ENCODE assay signal across 22 cellular contexts in the genomic region with DNA sequence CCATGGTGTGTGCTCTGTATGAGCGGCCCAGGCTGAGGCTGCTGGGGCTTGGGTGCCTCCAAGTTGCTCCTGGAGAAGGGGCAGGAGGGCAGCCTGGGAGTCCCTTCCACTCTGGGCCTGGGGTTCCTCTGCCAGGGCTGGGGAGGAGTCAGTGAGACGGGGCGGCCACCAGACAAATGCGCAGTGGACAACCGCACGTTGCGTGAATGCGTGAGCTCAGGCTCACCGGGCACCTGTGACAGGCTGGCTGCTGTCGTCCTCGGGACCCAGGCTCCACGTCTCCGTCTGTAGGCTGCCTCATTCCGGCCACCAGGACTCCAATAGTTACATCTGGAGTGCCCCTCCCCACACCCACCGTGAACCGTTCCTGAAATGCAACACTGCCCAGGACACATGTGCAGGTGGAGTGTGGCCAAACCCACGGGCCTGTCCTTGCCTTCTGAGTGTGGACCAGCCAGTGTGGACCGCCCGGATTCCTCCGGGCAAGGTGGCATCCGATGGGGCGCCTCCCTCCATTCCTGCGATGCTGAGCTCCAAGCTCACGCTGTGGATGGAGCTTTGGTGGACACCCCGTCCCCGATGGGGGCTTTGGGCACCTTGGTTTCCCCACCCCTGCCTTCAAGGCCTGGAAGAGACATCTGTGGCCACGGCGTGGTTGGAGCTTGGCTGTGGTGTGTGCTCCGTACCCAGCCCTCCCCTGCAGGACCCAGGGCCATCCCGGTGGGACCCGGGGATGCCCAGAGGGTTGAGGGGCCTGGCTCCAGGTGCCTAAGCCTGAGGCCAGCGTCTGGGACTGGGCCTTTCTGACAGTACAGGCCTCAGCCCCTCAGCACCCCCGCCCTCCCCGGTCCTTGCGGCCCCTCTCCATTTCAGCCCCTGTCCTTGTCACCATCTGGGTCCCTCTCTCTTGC.
"Had no signal": no experiment of that assay in that cellular context is flagged by ENCODE, and none has a peak within 500 bp of the region (broad histone marks: within the 10 kb centered on the region; RNA-seq: fewer than 3 reads in every experiment).

No MANE protein-coding gene starts in this region.

- H3K4me3 ChIP-seq: gastrocnemius medialis, heart left ventricle, skin epidermis, vagina had no signal

- H3K36me3 ChIP-seq: gastrocnemius medialis, heart left ventricle, vagina had no signal

- H3K9me3 Mint-ChIP-seq: activated CD4-positive, alpha-beta memory T cell treated with anti-CD3 and anti-CD28 coated beads, Interleukin-2, amount 10 ng/mL, durations not matched to agents 7 days and 5 days; activated naive CD4-positive, alpha-beta T cell treated with anti-CD3 and anti-CD28 coated beads for 36 hours; activated naive CD8-positive, alpha-beta T cell treated with anti-CD3 and anti-CD28 coated beads, Interleukin-2, amount 50 U/mL, for 24 hours; activated T-helper 17 cell treated with anti-CD3 and anti-CD28 coated beads, Interleukin-2, amount 50 U/mL, for 72 hours; nephron; stimulated activated naive CD8-positive, alpha-beta T cell treated with anti-CD3 and anti-CD28 coated beads, Interleukin-15, amount 100 ng/mL, for 72 hours had no signal

- H3K4me3 Mint-ChIP-seq: activated CD4-positive, alpha-beta memory T cell treated with anti-CD3 and anti-CD28 coated beads, Interleukin-2, amount 10 ng/mL, durations not matched to agents 7 days and 5 days; activated naive CD4-positive, alpha-beta T cell treated with anti-CD3 and anti-CD28 coated beads for 36 hours; activated naive CD8-positive, alpha-beta T cell treated with anti-CD3 and anti-CD28 coated beads, Interleukin-2, amount 50 U/mL, for 24 hours; activated T-helper 17 cell treated with anti-CD3 and anti-CD28 coated beads, Interleukin-2, amount 50 U/mL, for 72 hours; nephron; stimulated activated naive CD8-positive, alpha-beta T cell treated with anti-CD3 and anti-CD28 coated beads, Interleukin-15, amount 100 ng/mL, for 72 hours had no signal

- DNase-seq: activated CD4-positive, alpha-beta memory T cell treated with anti-CD3 and anti-CD28 coated beads, Interleukin-2, amount 10 ng/mL, durations not matched to agents 7 days and 5 days; activated CD4-positive, alpha-beta T cell treated with anti-CD3 and anti-CD28 coated beads for 48 hours; activated CD4-positive, CD25-positive, alpha-beta regulatory T cell; activated naive CD4-positive, alpha-beta T cell treated with anti-CD3 and anti-CD28 coated beads for 36 hours; activated naive CD8-positive, alpha-beta T cell treated with anti-CD3 and anti-CD28 coated beads, Interleukin-2, amount 50 U/mL, for 24 hours; activated T-cell treated with anti-CD3 and anti-CD28 coated beads, Interleukin-2, amount 50 U/mL, for 1 hour; anterior cingulate cortex; cortex of kidney; effector CD4-positive, alpha-beta T cell; occipital lobe; stimulated activated CD4-positive, alpha-beta T cell treated with anti-CD3 and anti-CD28 coated beads, Interleukin-15, amount 100 ng/mL, for 24 hours; stimulated activated CD4-positive, alpha-beta T cell treated with anti-CD3 and anti-CD28 coated beads, Interleukin-2, amount 100 ng/mL, for 48 hours; stimulated activated naive CD8-positive, alpha-beta T cell treated with anti-CD3 and anti-CD28 coated beads, Interleukin-15, amount 100 ng/mL, for 72 hours; T1000; trophoblast cell had no signal

- ATAC-seq: activated naive CD8-positive, alpha-beta T cell treated with anti-CD3 and anti-CD28 coated beads, Interleukin-2, amount 50 U/mL, for 24 hours; activated T-helper 17 cell treated with anti-CD3 and anti-CD28 coated beads, Interleukin-2, amount 50 U/mL, for 72 hours; esophagus mucosa; stimulated activated naive CD8-positive, alpha-beta T cell treated with anti-CD3 and anti-CD28 coated beads, Interleukin-15, amount 100 ng/mL, for 72 hours had no signal

- H3K27ac Mint-ChIP-seq: activated CD4-positive, alpha-beta memory T cell treated with anti-CD3 and anti-CD28 coated beads, Interleukin-2, amount 10 ng/mL, durations not matched to agents 7 days and 5 days; activated naive CD4-positive, alpha-beta T cell treated with anti-CD3 and anti-CD28 coated beads for 36 hours; activated naive CD8-positive, alpha-beta T cell treated with anti-CD3 and anti-CD28 coated beads, Interleukin-2, amount 50 U/mL, for 24 hours; activated T-helper 17 cell treated with anti-CD3 and anti-CD28 coated beads, Interleukin-2, amount 50 U/mL, for 72 hours; nephron; stimulated activated naive CD8-positive, alpha-beta T cell treated with anti-CD3 and anti-CD28 coated beads, Interleukin-15, amount 100 ng/mL, for 72 hours had no signal

- H3K4me1 Mint-ChIP-seq: activated CD4-positive, alpha-beta memory T cell treated with anti-CD3 and anti-CD28 coated beads, Interleukin-2, amount 10 ng/mL, durations not matched to agents 7 days and 5 days; activated T-helper 17 cell treated with anti-CD3 and anti-CD28 coated beads, Interleukin-2, amount 50 U/mL, for 72 hours had no signal

- H3K27me3 ChIP-seq: gastrocnemius medialis, heart left ventricle, vagina had no signal

- H3K27me3 Mint-ChIP-seq: activated CD4-positive, alpha-beta memory T cell treated with anti-CD3 and anti-CD28 coated beads, Interleukin-2, amount 10 ng/mL, durations not matched to agents 7 days and 5 days had no signal

- H3K9me3 ChIP-seq: gastrocnemius medialis, heart left ventricle, vagina had no signal

- H3K27ac ChIP-seq: heart left ventricle, vagina had no signal
